ENCODE assay signal across 8 cellular contexts in the genomic region with DNA sequence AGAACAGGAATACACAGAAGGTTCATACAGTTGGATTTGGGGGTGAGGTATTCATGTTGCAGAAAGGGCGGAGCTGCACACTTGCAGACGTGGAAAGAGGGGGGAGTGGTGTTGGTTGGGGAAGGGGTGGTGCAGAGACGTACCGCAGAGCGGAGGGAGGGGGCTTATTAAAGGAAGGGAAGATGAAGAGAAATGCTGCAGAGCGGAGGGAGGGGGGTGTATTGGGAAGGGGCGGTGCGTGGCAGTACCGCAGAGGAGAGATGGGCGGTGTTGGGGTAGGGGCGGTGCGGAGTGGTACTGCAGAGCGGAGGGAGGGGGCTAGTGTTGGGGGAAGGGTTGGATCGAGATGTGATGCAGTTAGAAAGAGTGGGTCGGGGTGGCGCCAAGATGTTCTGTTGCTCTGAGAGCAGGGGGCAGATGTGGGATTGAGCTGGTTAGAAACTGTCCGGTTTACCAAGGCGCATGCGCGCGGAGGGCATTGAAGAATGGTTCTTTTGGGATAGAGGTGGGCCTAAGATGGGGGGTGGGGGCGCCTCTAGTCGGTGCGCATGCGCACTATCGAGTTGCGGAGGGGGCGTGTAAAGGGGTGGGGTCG. TPM values are rescaled to one million over a fixed set of nuclear protein-coding genes. Genes with fewer than 3 reads are reported as not detected.
A peak's percentile ranks its signal among the peaks of the same experiment; 100 is the strongest.
DNase-seq lines count a peak whose midpoint lies in the region; ATAC-seq and TF ChIP-seq lines count a peak whose summit lies in the region.

No MANE protein-coding gene starts in this region.

- H3K4me3 ChIP-seq in ACC112 (ENCODE audit: low read depth, low read length), result peak overlapping the region; percentile 89
- H3K4me3 ChIP-seq in endocrine pancreas (ENCODE audit: control insufficient read depth, insufficient read depth, low read length), result peak overlapping the region; percentile 75

- peak overlapping the region; percentile 60 for H3K9ac ChIP-seq in endocrine pancreas (ENCODE audit: control insufficient read depth, insufficient read depth, low read length)

- ATAC-seq in GM19397 (IDR thresholded peaks at IDR 0.05; ENCODE audit: unreplicated experiment), result peak; percentile 84
- ATAC-seq in GM18520 (IDR thresholded peaks at IDR 0.05; ENCODE audit: unreplicated experiment), result no peak

- H3K27me3 Mint-ChIP-seq in mesothelial cell of epicardium (ENCODE audit: low read depth), result no peaks in the 10 kb centered on the region

- H2AFZ ChIP-seq in ACC112 (ENCODE audit: low read length, unreplicated experiment), result peak overlapping the region; percentile 91

- peaks cover 16% of the 10 kb centered on the region for H3K9me3 Mint-ChIP-seq in mesothelial cell of epicardium

- peaks cover 6% of the 10 kb centered on the region for H3K4me1 Mint-ChIP-seq in mesothelial cell of epicardium

- TF ChIP-seq CTCF in mesothelial cell of epicardium (IDR thresholded peaks at IDR 0.05; ENCODE audit: unreplicated experiment), result no peak

- no peak overlapping the region for H3K27ac ChIP-seq in ACC112 (ENCODE audit: low read depth, low read length)

- H3K27ac Mint-ChIP-seq in mesothelial cell of epicardium, result peak overlapping the region; percentile 90

- no peaks in the 10 kb centered on the region for H3K4me1 ChIP-seq in ACC112 (ENCODE audit: control insufficient read depth, insufficient read depth, low read length, unreplicated experiment)
- H3K4me1 ChIP-seq in endocrine pancreas (ENCODE audit: control insufficient read depth, insufficient read depth, low read length), result no peaks in the 10 kb centered on the region

- H3K79me2 ChIP-seq in ACC112 (ENCODE audit: control insufficient read depth, insufficient read depth, low read length, unreplicated experiment), result no peaks in the 10 kb centered on the region

- no peaks in the 10 kb centered on the region for H3K36me3 ChIP-seq in ACC112 (ENCODE audit: insufficient read depth, low read length)
- H3K36me3 ChIP-seq in endocrine pancreas (ENCODE audit: control insufficient read depth, insufficient read depth, low read length), result no peaks in the 10 kb centered on the region

- H3K4me3 Mint-ChIP-seq in mesothelial cell of epicardium, result peak overlapping the region; percentile 91

- DNase-seq in NCI-H2171 (lab: John Stamatoyannopoulos, UW) (peak; percentile 23), mesothelial cell of epicardium (ENCODE audit: low spot score in 2 of 2, unreplicated experiment in 2 of 2) (peak; percentile 71 to 80)
- DNase-seq in activated CD8-positive, alpha-beta memory T cell treated with anti-CD3 and anti-CD28 coated beads for 24 hours, result peak; percentile 78
- DNase-seq in stimulated activated CD8-positive, alpha-beta memory T cell treated with anti-CD3 and anti-CD28 coated beads, Interleukin-15, amount 100 ng/mL, for 24 hours (ENCODE audit: low read depth), result peak; percentile 11

- H3K36me3 Mint-ChIP-seq in mesothelial cell of epicardium, result peaks cover 18% of the 10 kb centered on the region

- H3K27me3 ChIP-seq in ACC112 (ENCODE audit: insufficient read depth, low read length) (no peaks in the 10 kb centered on the region; the same call in 1 of the 2 replicates), endocrine pancreas (ENCODE audit: control insufficient read depth, insufficient read depth, low read length) (no peaks in the 10 kb centered on the region)

- no peaks in the 10 kb centered on the region for H3K9me3 ChIP-seq in endocrine pancreas (ENCODE audit: control insufficient read depth, low read length)

RNA-seq across cellular contexts. Expression of a gene that starts 0.9 kb away (rescaled TPM):
- total RNA-seq in mesothelial cell of epicardium, result 174 to 180 TPM (median 177 TPM) in 3 replicates

Comparison
In these comparisons a context has a peak if more than half of its experiments do, and no peak if none do; other contexts are left out.
1. DNase-seq: peak in every context shown above with its lines; median percentile 78 in activated CD8-positive, alpha-beta memory T cell treated with anti-CD3 and anti-CD28 coated beads for 24 hours; 76 in mesothelial cell of epicardium; 23 in NCI-H2171; 11 in stimulated activated CD8-positive, alpha-beta memory T cell treated with anti-CD3 and anti-CD28 coated beads, Interleukin-15, amount 100 ng/mL, for 24 hours.